In the genomic region with DNA sequence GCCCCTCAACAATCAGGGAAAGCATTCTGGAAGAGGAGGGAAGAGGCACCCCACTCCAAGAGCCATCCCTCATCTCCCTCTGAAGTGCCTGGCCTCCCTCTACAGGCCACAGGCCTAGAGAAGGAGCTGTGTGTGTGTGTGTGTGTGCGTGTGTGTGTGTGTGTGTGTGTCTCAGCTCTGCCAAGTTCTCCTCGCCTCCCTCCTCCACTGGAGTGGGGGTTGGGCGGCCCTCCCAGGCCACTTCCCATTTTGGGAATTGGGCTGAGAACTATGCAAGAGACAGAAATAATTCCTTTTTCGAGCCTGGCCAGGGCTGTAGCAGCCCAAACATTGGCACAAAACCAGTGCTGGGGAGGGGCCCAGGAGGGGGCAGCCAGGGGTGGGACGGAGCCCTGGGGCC, we compare ENCODE assay signal across 9 cellular contexts. TPM values are rescaled to one million over a fixed set of nuclear protein-coding genes. Genes with fewer than 3 reads are reported as not detected.
DNase-seq lines count a peak whose midpoint lies in the region; ATAC-seq and TF ChIP-seq lines count a peak whose summit lies in the region.
"Had no signal": no experiment of that assay in that cellular context is flagged by ENCODE, and none has a peak within 500 bp of the region (broad histone marks: within the 10 kb centered on the region; RNA-seq: fewer than 3 reads in every experiment).

No MANE protein-coding gene starts in this region.

- intact Hi-C loops in mucosa of descending colon (cut with DNase I, micrococcal nuclease) (no loop called here), transverse colon (cut with DNase I; ENCODE audit: low total_unique reads) (loop anchor here (10.0 kb wide), 1 partner anchor 52 kb away; no protein-coding TSS in a partner anchor)

- no peak for TF ChIP-seq EP300 in transverse colon (IDR thresholded peaks at IDR 0.05; ENCODE audit: low read depth)

- in situ Hi-C loops in transverse colon (cut with MboI; ENCODE audit: low pct_ligation_motif_present in 1 of 4, low pct_unique_long_range_greater_than_20kb in 1 of 4, low sequenced_read_pairs in 3 of 4): no loop called here

- no peak overlapping the region for H3K27ac ChIP-seq in WERI-Rb-1
- peak overlapping the region; percentile 66 to 87 (median 76) for H3K27ac ChIP-seq in transverse colon

- TF ChIP-seq POLR2A in transverse colon (IDR thresholded peaks at IDR 0.05): no peak

- TF ChIP-seq CTCF in WERI-Rb-1 (IDR thresholded peaks at IDR 0.05; ENCODE audit: low read depth, low read length): no peak
- TF ChIP-seq CTCF in fibroblast of pulmonary artery (IDR thresholded peaks at IDR 0.05; ENCODE audit: low read length, missing control alignments): no peak
- TF ChIP-seq CTCF in mucosa of descending colon (IDR thresholded peaks at IDR 0.05): no peak
- no peak for TF ChIP-seq CTCF in transverse colon (IDR thresholded peaks at IDR 0.05)

- H3K9me3 ChIP-seq in WERI-Rb-1 (ENCODE audit: severe bottlenecking) (no peaks in the 10 kb centered on the region), mucosa of descending colon (no peaks in the 10 kb centered on the region), transverse colon (no peaks in the 10 kb centered on the region)
- H3K9me3 ChIP-seq: spleen had no signal

- H3K4me1 ChIP-seq in mucosa of descending colon (ENCODE audit: low read depth) (no peaks in the 10 kb centered on the region), transverse colon (peaks cover 6 to 34% (median 19%) of the 10 kb centered on the region in 4 donors)

- H3K27me3 ChIP-seq in WERI-Rb-1 (ENCODE audit: insufficient read depth, low read depth, severe bottlenecking): no peaks in the 10 kb centered on the region
- peaks cover 2% of the 10 kb centered on the region for H3K27me3 ChIP-seq in transverse colon

- ATAC-seq in mucosa of descending colon: peak; percentile 68
- ATAC-seq in GM18511 (IDR thresholded peaks at IDR 0.05; ENCODE audit: unreplicated experiment): no peak
- ATAC-seq: PC-3 had no signal

- no peak overlapping the region for H3K4me3 ChIP-seq in WERI-Rb-1 (ENCODE audit: low read depth, low read length)
- no peak overlapping the region for H3K4me3 ChIP-seq in fibroblast of pulmonary artery (replicated peaks; ENCODE audit: low read depth, low read length)
- no peak overlapping the region for H3K4me3 ChIP-seq in mucosa of descending colon
- no peak overlapping the region for H3K4me3 ChIP-seq in transverse colon
- H3K4me3 ChIP-seq: spleen had no signal

- DNase-seq in WERI-Rb-1 (peak; percentile 36), fibroblast of pulmonary artery (ENCODE audit: low read depth) (peak; percentile 61), mucosa of descending colon (peak; percentile 64 to 75 (median 68)), transverse colon (peak; percentile 69), NCI-H524 (lab: John Stamatoyannopoulos, UW) (no peak), NCI-H1105 treated with DMSO at 0.1 percent for 48 hours (lab: John Stamatoyannopoulos, UW) (no peak)
- DNase-seq: PC-3, spleen had no signal

- H3K36me3 ChIP-seq in WERI-Rb-1 (peaks cover 8% of the 10 kb centered on the region), mucosa of descending colon (ENCODE audit: low read depth) (no peaks in the 10 kb centered on the region), transverse colon (no peaks in the 10 kb centered on the region)
- H3K36me3 ChIP-seq: spleen had no signal

- WGBS in transverse colon (ENCODE audit: low coverage in 1 of 2), 2 donors: 55% methylated on average over 5 of the region's 5 CpGs; no CpG with 5 or more reads in 1 of the 2 donors

RNA-seq across cellular contexts. Expression of a gene that starts 35.7 kb away (rescaled TPM):
- total RNA-seq in mucosa of descending colon: 10 to 100 TPM in 1 of 3 donors, 1 to 10 TPM in 1, under 1 TPM in 1; 0.46 to 14.6 (median 2.3) TPM
- 1 to 10 TPM; 1.9 to 5.6 (median 2.3) TPM for total RNA-seq in transverse colon

Comparison
In these comparisons a context has a peak if more than half of its experiments do, and no peak if none do; other contexts are left out.
1. DNase-seq: peak in WERI-Rb-1 (single experiment), fibroblast of pulmonary artery (single experiment), mucosa of descending colon (3 of 3) and transverse colon (single experiment); none in NCI-H524 (0 of 2) and NCI-H1105 treated with DMSO at 0.1 percent for 48 hours (single experiment).